ENCODE assay signal across 17 cellular contexts in the genomic region with DNA sequence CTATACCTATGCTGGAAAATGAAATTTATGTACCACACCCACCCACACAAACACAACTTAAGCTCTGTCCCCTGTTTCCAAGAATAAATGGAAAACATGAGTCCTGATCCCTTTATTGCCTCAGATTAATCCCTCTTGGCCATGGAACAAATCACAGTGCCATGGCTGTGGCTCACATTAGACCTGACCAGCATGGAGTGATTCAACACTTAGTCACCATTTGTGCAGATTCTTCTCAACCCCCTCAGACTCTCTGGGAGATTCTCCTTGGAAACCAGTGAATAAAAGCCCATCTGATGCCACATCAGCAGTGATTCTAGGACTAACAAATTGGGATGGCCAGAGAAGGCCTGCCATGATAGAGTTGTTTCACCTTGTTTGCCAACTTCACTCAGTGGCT.
DNase-seq lines count a peak whose midpoint lies in the region; ATAC-seq, FAIRE-seq and TF ChIP-seq lines count a peak whose summit lies in the region.
"Had no signal": no experiment of that assay in that cellular context is flagged by ENCODE, and none has a peak within 500 bp of the region (broad histone marks: within the 10 kb centered on the region; RNA-seq: fewer than 3 reads in every experiment).

No MANE protein-coding gene starts in this region.

- H3K23ac ChIP-seq in trophoblast cell (ENCODE audit: low read length): no peak overlapping the region

- H3K27me3 ChIP-seq in trophoblast cell (ENCODE audit: insufficient read depth, low read length) (no peaks in the 10 kb centered on the region), esophagus squamous epithelium (no peaks in the 10 kb centered on the region)
- H3K27me3 ChIP-seq: adrenal gland had no signal

- peak; percentile 79 for FAIRE-seq in RCC 7860 (lab: Jason Lieb, UNC)
- FAIRE-seq: H1 had no signal

- H2BK12ac ChIP-seq in trophoblast cell (ENCODE audit: low read length): peak overlapping the region; percentile 16

- no peak overlapping the region for H2AFZ ChIP-seq in trophoblast cell (ENCODE audit: insufficient read depth, low read length, poor library complexity)

- H3K9me3 ChIP-seq in trophoblast cell (ENCODE audit: insufficient read depth, low read depth, low read length): no peaks in the 10 kb centered on the region
- no peaks in the 10 kb centered on the region for H3K9me3 ChIP-seq in esophagus squamous epithelium

- H2BK5ac ChIP-seq in trophoblast cell (ENCODE audit: low read depth, low read length, poor library complexity): no peak overlapping the region

- H3K4me2 ChIP-seq in trophoblast cell (ENCODE audit: low read length): no peak overlapping the region

- H3K4me3 ChIP-seq in trophoblast cell (ENCODE audit: low read depth, low read length) (no peak overlapping the region), esophagus squamous epithelium (no peak overlapping the region)
- H3K4me3 ChIP-seq: adrenal gland had no signal

- H3K79me2 ChIP-seq in trophoblast cell (ENCODE audit: control insufficient read depth, insufficient read depth, low read length, poor library complexity): no peaks in the 10 kb centered on the region

- H3K4ac ChIP-seq in trophoblast cell (ENCODE audit: low read depth, low read length): no peak overlapping the region

- H2AK5ac ChIP-seq in trophoblast cell (ENCODE audit: low read length): no peak overlapping the region

- no peaks in the 10 kb centered on the region for H3K36me3 ChIP-seq in trophoblast cell (ENCODE audit: control insufficient read depth in 1 of 2, insufficient read depth in 2 of 2, low read length in 2 of 2)
- H3K36me3 ChIP-seq in esophagus squamous epithelium: no peaks in the 10 kb centered on the region
- H3K36me3 ChIP-seq: adrenal gland had no signal

- H3K79me1 ChIP-seq in trophoblast cell (ENCODE audit: low read length): peaks cover 10% of the 10 kb centered on the region

- H3K4me1 ChIP-seq in trophoblast cell (ENCODE audit: control insufficient read depth in 1 of 2, insufficient read depth in 2 of 2, low read length in 2 of 2) (peaks cover 6 to 11% of the 10 kb centered on the region in 2 experiments), esophagus squamous epithelium (no peaks in the 10 kb centered on the region)
- H3K4me1 ChIP-seq: adrenal gland had no signal

- intact Hi-C loops in esophagus squamous epithelium (cut with DNase I): no loop called here

- H3K27ac ChIP-seq in epithelial cell of prostate (no peak overlapping the region), trophoblast cell (ENCODE audit: low read depth, low read length) (no peak overlapping the region), esophagus squamous epithelium (no peak overlapping the region)
- H3K27ac ChIP-seq: adrenal gland had no signal

- DNase-seq in EH (ENCODE audit: low read depth): peak; percentile 99
- peak; percentile 74 for DNase-seq in RCC 7860 (ENCODE audit: low spot score)
- peak; percentile 33 for DNase-seq in epithelial cell of prostate (ENCODE audit: low read depth, low spot score)
- DNase-seq in trophoblast cell: peak; percentile 25 to 55
- no peak for DNase-seq in SW 1271 (lab: John Stamatoyannopoulos, UW)
- no peak for DNase-seq in esophagus squamous epithelium (lab: John Stamatoyannopoulos, UW)
- DNase-seq: activated CD8-positive, alpha-beta memory T cell treated with anti-CD3 and anti-CD28 coated beads, Interleukin-2, amount 50 U/mL, for 48 hours; COR-L47; effector CD4-positive, alpha-beta T cell; NCI-H69; Right ventricle myocardium superior; stimulated activated CD4-positive, alpha-beta T cell treated with anti-CD3 and anti-CD28 coated beads, Interleukin-4, amount 100 ng/mL, for 24 hours; stimulated activated naive CD8-positive, alpha-beta T cell treated with anti-CD3 and anti-CD28 coated beads, Interleukin-15, Interleukin-2, amounts not matched to agents 100 U/mL and 50 U/mL, for 24 hours had no signal

- H4K8ac ChIP-seq in trophoblast cell (ENCODE audit: low read depth, low read length): no peak overlapping the region

- no peak for TF ChIP-seq POLR2A in esophagus squamous epithelium (IDR thresholded peaks at IDR 0.05)

- ATAC-seq in HG03469 (IDR thresholded peaks at IDR 0.05; ENCODE audit: unreplicated experiment) (no peak), GM21515 (IDR thresholded peaks at IDR 0.05; ENCODE audit: unreplicated experiment) (no peak)
- ATAC-seq: stimulated activated naive CD8-positive, alpha-beta T cell treated with anti-CD3 and anti-CD28 coated beads, Interleukin-15, Interleukin-2, amounts not matched to agents 100 U/mL and 50 U/mL, for 24 hours had no signal

- peak overlapping the region; percentile 23 for H4K91ac ChIP-seq in trophoblast cell (ENCODE audit: low read depth, low read length)

- no peak for TF ChIP-seq CTCF in esophagus squamous epithelium (IDR thresholded peaks at IDR 0.05)

- no peak overlapping the region for H3K9ac ChIP-seq in trophoblast cell (ENCODE audit: low read length)

- no peak overlapping the region for H3K14ac ChIP-seq in trophoblast cell (ENCODE audit: low read length)

- H3K18ac ChIP-seq in trophoblast cell (ENCODE audit: low read length): no peak overlapping the region

- no peak overlapping the region for H2BK120ac ChIP-seq in trophoblast cell (ENCODE audit: insufficient read depth, low read length, poor library complexity)

- no peak overlapping the region for H4K12ac ChIP-seq in trophoblast cell (ENCODE audit: low read depth, low read length)

Comparison
In these comparisons a context has a peak if more than half of its experiments do, and no peak if none do; other contexts are left out.
1. DNase-seq: peak in EH (single experiment), RCC 7860 (single experiment), epithelial cell of prostate (single experiment) and trophoblast cell (2 of 2); none in SW 1271 (0 of 2) and esophagus squamous epithelium (single experiment).